Comparison of ENCODE assay signal across 20 cellular contexts in genomic region chrX:155046129-155046810, GRCh38.
"Had no signal": no experiment of that assay in that cellular context is flagged by ENCODE, and none has a peak within 500 bp of the region (broad histone marks: within the 10 kb centered on the region; RNA-seq: fewer than 3 reads in every experiment).

No MANE protein-coding gene starts in this region.

- H3K27me3 Mint-ChIP-seq: memory B cell; naive thymus-derived CD4-positive, alpha-beta T cell had no signal

- H3K36me3 ChIP-seq: right atrium auricular region had no signal

- H3K9me3 Mint-ChIP-seq: immature natural killer cell, memory B cell had no signal

- H3K9me3 ChIP-seq: left ventricle myocardium inferior, lower lobe of right lung, right atrium auricular region, sigmoid colon had no signal

- H3K27ac ChIP-seq: dorsolateral prefrontal cortex, left ventricle myocardium inferior, lower lobe of right lung, sigmoid colon had no signal

- H3K27ac Mint-ChIP-seq: immature natural killer cell, memory B cell, nephron progenitor cell had no signal

- FAIRE-seq: frontal cortex, keratinocyte had no signal

- H3K27me3 ChIP-seq: right atrium auricular region, sigmoid colon had no signal

- ATAC-seq: left cardiac atrium; lower lobe of right lung; naive thymus-derived CD4-positive, alpha-beta T cell had no signal

- H3K4me1 ChIP-seq: lower lobe of right lung, sigmoid colon had no signal

- H3K4me3 Mint-ChIP-seq: immature natural killer cell; memory B cell; naive thymus-derived CD4-positive, alpha-beta T cell; nephron progenitor cell had no signal

- H3K4me3 ChIP-seq: dorsolateral prefrontal cortex, left ventricle myocardium inferior, lower lobe of right lung, right atrium auricular region, sigmoid colon, smooth muscle cell had no signal

- DNase-seq: cortex of kidney; dorsolateral prefrontal cortex; effector CD8-positive, alpha-beta T cell; glutamatergic neuron; immature natural killer cell; left cardiac atrium; left ventricle myocardium inferior; lower lobe of right lung; midbrain; naive thymus-derived CD4-positive, alpha-beta T cell; nephron progenitor cell; sigmoid colon; stimulated activated CD4-positive, alpha-beta T cell treated with anti-CD3 and anti-CD28 coated beads, Interleukin-2, amount 100 ng/mL, for 48 hours; stimulated activated naive CD4-positive, alpha-beta T cell treated with Interleukin-2 at 50 U/mL for 16 hours; trophoblast cell had no signal

- H3K36me3 Mint-ChIP-seq: immature natural killer cell had no signal

- H3K4me2 ChIP-seq: smooth muscle cell had no signal
